In genomic region chr1:32351077-32351858, GRCh38 we compare ENCODE assay signal across 8 cellular contexts. TPM values are rescaled to one million over a fixed set of nuclear protein-coding genes. Genes with fewer than 3 reads are reported as not detected.
DNase-seq lines count a peak whose midpoint lies in the region; ATAC-seq and TF ChIP-seq lines count a peak whose summit lies in the region.

No MANE protein-coding gene starts in this region.

- peaks cover 2% of the 10 kb centered on the region for H3K9me3 Mint-ChIP-seq in activated naive CD8-positive, alpha-beta T cell treated with anti-CD3 and anti-CD28 coated beads, Interleukin-2, amount 10 ng/mL, durations not matched to agents 7 days and 5 days

- peak overlapping the region; percentile 72 for H2BK120ac ChIP-seq in trophoblast cell (ENCODE audit: insufficient read depth, low read length, poor library complexity)

- H3K18ac ChIP-seq in trophoblast cell (ENCODE audit: low read length): peak overlapping the region; percentile 82

- TF ChIP-seq POLR2A in tibial nerve (IDR thresholded peaks at IDR 0.05): peak; percentile 89 to 96

- peak overlapping the region; percentile 38 for H3K14ac ChIP-seq in trophoblast cell (ENCODE audit: low read length)

- no CpG with 5 or more reads among the region's 75 CpGs for WGBS in trophoblast cell (ENCODE audit: extremely low coverage, insufficient coverage, insufficient read length)
- WGBS in tibial nerve, 2 donors: 3 to 5% methylated on average over 30 to 35 of the region's 75 CpGs

- peaks cover 14 to 22% of the 10 kb centered on the region in 2 experiments for H3K4me1 ChIP-seq in trophoblast cell (ENCODE audit: control insufficient read depth in 1 of 2, insufficient read depth in 2 of 2, low read length in 2 of 2)
- H3K4me1 ChIP-seq in tibial nerve: peaks cover 0 to 56% (median 26%) of the 10 kb centered on the region in 4 donors

- intact Hi-C loops in cardiac septum (cut with DNase I): no loop called here

- no peak overlapping the region for H2BK12ac ChIP-seq in trophoblast cell (ENCODE audit: low read length)

- POLR2A ChIA-PET in activated naive CD8-positive, alpha-beta T cell treated with anti-CD3 and anti-CD28 coated beads, Interleukin-2, amount 10 ng/mL, durations not matched to agents 7 days and 5 days (lab: Charles Lee): interaction anchor here (1.0 to 4.6 kb wide), 3 partner anchors 9 to 75 kb away, joined by 3 to 33 read pairs (median 5); partner anchors contain the start of gene MARCKSL1

- H3K27ac Mint-ChIP-seq in activated naive CD8-positive, alpha-beta T cell treated with anti-CD3 and anti-CD28 coated beads, Interleukin-2, amount 10 ng/mL, durations not matched to agents 7 days and 5 days: peak overlapping the region; percentile 83

- H3K27me3 ChIP-seq in trophoblast cell (ENCODE audit: insufficient read depth, low read length) (no peaks in the 10 kb centered on the region), tibial nerve (no peaks in the 10 kb centered on the region)

- H3K4me1 Mint-ChIP-seq in activated naive CD8-positive, alpha-beta T cell treated with anti-CD3 and anti-CD28 coated beads, Interleukin-2, amount 10 ng/mL, durations not matched to agents 7 days and 5 days: peaks cover 33% of the 10 kb centered on the region

- H2BK5ac ChIP-seq in trophoblast cell (ENCODE audit: low read depth, low read length, poor library complexity): peak overlapping the region; percentile 77

- peak overlapping the region; percentile 84 for H3K4me3 Mint-ChIP-seq in activated naive CD8-positive, alpha-beta T cell treated with anti-CD3 and anti-CD28 coated beads, Interleukin-2, amount 10 ng/mL, durations not matched to agents 7 days and 5 days

- H3K23ac ChIP-seq in trophoblast cell (ENCODE audit: low read length): no peak overlapping the region

- H3K4me3 ChIP-seq in GM12865 (ENCODE audit: low read depth, low read length): peak overlapping the region; percentile 52
- H3K4me3 ChIP-seq in trophoblast cell (ENCODE audit: low read depth, low read length): peak overlapping the region; percentile 78
- H3K4me3 ChIP-seq in tibial nerve: peak overlapping the region; percentile 51 to 96 (median 84)

- DNase-seq in GM12865 (ENCODE audit: low read depth) (peak; percentile 97), NCI-H1105 (lab: John Stamatoyannopoulos, UW) (peak; percentile 97), SKM-1 treated with dmso at 0.1 percent for 144 hours (lab: John Stamatoyannopoulos, UW; ENCODE audit: unreplicated experiment) (peak; percentile 64), cardiac septum (ENCODE audit: low spot score) (peak; percentile 97), trophoblast cell (peak; percentile 87 to 92), tibial nerve (ENCODE audit: low spot score in 2 of 2) (peak; percentile 89 to 91)
- DNase-seq in activated naive CD8-positive, alpha-beta T cell treated with anti-CD3 and anti-CD28 coated beads, Interleukin-2, amount 10 ng/mL, durations not matched to agents 7 days and 5 days: peak; percentile 91

- peak overlapping the region; percentile 69 for H4K12ac ChIP-seq in trophoblast cell (ENCODE audit: low read depth, low read length)

- peak overlapping the region; percentile 71 for H3K27ac ChIP-seq in trophoblast cell (ENCODE audit: low read depth, low read length)
- H3K27ac ChIP-seq in tibial nerve: peak overlapping the region; percentile 94 to 99 (median 96)

- H3K36me3 Mint-ChIP-seq in activated naive CD8-positive, alpha-beta T cell treated with anti-CD3 and anti-CD28 coated beads, Interleukin-2, amount 10 ng/mL, durations not matched to agents 7 days and 5 days: peaks cover 5% of the 10 kb centered on the region

- peaks cover 9% of the 10 kb centered on the region for H3K79me1 ChIP-seq in trophoblast cell (ENCODE audit: low read length)

- peak overlapping the region; percentile 62 for H3K9ac ChIP-seq in trophoblast cell (ENCODE audit: low read length)

- H3K36me3 ChIP-seq in trophoblast cell (ENCODE audit: control insufficient read depth in 1 of 2, insufficient read depth in 2 of 2, low read length in 2 of 2): no peaks in the 10 kb centered on the region
- peaks cover 0 to 9% (median 0%) of the 10 kb centered on the region in 3 donors for H3K36me3 ChIP-seq in tibial nerve

- TF ChIP-seq CTCF in GM12865 (IDR thresholded peaks at IDR 0.05; ENCODE audit: insufficient read depth, low read depth, low read length, missing control alignments): peak; percentile 61
- peak; percentile 33 to 83 (median 73) for TF ChIP-seq CTCF in tibial nerve (IDR thresholded peaks at IDR 0.05)

- H3K4me2 ChIP-seq in trophoblast cell (ENCODE audit: low read length): peak overlapping the region; percentile 87

- peak overlapping the region; percentile 50 for H3K4ac ChIP-seq in trophoblast cell (ENCODE audit: low read depth, low read length)

- peaks cover 5% of the 10 kb centered on the region for H3K79me2 ChIP-seq in trophoblast cell (ENCODE audit: control insufficient read depth, insufficient read depth, low read length, poor library complexity)

- H4K8ac ChIP-seq in trophoblast cell (ENCODE audit: low read depth, low read length): peak overlapping the region; percentile 92

- peak overlapping the region; percentile 1 for H2AK5ac ChIP-seq in trophoblast cell (ENCODE audit: low read length)

- TF ChIP-seq EP300 in tibial nerve (IDR thresholded peaks at IDR 0.05): peak in 1 of 2 donors; percentile 95

- H4K91ac ChIP-seq in trophoblast cell (ENCODE audit: low read depth, low read length): peak overlapping the region; percentile 80

- peak overlapping the region; percentile 83 for H2AFZ ChIP-seq in trophoblast cell (ENCODE audit: insufficient read depth, low read length, poor library complexity)

- ATAC-seq in HG02610 (IDR thresholded peaks at IDR 0.05; ENCODE audit: unreplicated experiment): peak; percentile 89
- ATAC-seq in activated naive CD8-positive, alpha-beta T cell treated with anti-CD3 and anti-CD28 coated beads, Interleukin-2, amount 10 ng/mL, durations not matched to agents 7 days and 5 days (ENCODE audit: low read depth): peak; percentile 90

- H3K9me3 ChIP-seq in trophoblast cell (ENCODE audit: insufficient read depth, low read depth, low read length): peaks cover 2% of the 10 kb centered on the region
- no peaks in the 10 kb centered on the region for H3K9me3 ChIP-seq in tibial nerve

- peaks cover 6% of the 10 kb centered on the region for H3K27me3 Mint-ChIP-seq in activated naive CD8-positive, alpha-beta T cell treated with anti-CD3 and anti-CD28 coated beads, Interleukin-2, amount 10 ng/mL, durations not matched to agents 7 days and 5 days

RNA-seq across cellular contexts. Expression of gene FAM229A, which starts 11.0 kb away (rescaled TPM):
- 10 to 100 TPM; 17.4 to 17.6 TPM for total RNA-seq in activated naive CD8-positive, alpha-beta T cell treated with anti-CD3 and anti-CD28 coated beads, Interleukin-2, amount 10 ng/mL, durations not matched to agents 7 days and 5 days
- total RNA-seq in cardiac septum: 3.2 TPM
- 5.0 and 5.5 TPM in 2 replicates for polyA plus RNA-seq in trophoblast cell (2013)
- total RNA-seq in tibial nerve: 10 to 100 TPM in 3 of 4 donors, 1 to 10 TPM in 1; 9.4 to 23.5 (median 16.3) TPM

RNA-seq across cellular contexts. Expression of gene TSSK3, which starts 11.1 kb away (rescaled TPM):
- total RNA-seq in activated naive CD8-positive, alpha-beta T cell treated with anti-CD3 and anti-CD28 coated beads, Interleukin-2, amount 10 ng/mL, durations not matched to agents 7 days and 5 days: 1 to 10 TPM in 1 of 2 experiments, under 1 TPM in 1; 0.51 to 1.6 TPM
- total RNA-seq in cardiac septum (2.6 TPM), tibial nerve (1 to 10 TPM in 3 of 4 donors, under 1 TPM in 1; 0.44 to 1.5 (median 1.2) TPM)
- 0.61 and 0.67 TPM in 2 replicates for polyA plus RNA-seq in trophoblast cell (2013)

RNA-seq across cellular contexts. Expression of gene MARCKSL1, which starts 15.2 kb away (rescaled TPM):
- 10 to 100 TPM; 21.7 to 22.0 TPM for total RNA-seq in activated naive CD8-positive, alpha-beta T cell treated with anti-CD3 and anti-CD28 coated beads, Interleukin-2, amount 10 ng/mL, durations not matched to agents 7 days and 5 days
- 12.0 TPM for total RNA-seq in cardiac septum
- polyA plus RNA-seq in trophoblast cell (2013): 437 and 455 TPM in 2 replicates
- total RNA-seq in tibial nerve: 10 to 100 TPM; 42.4 to 61.2 (median 45.0) TPM

RNA-seq across cellular contexts. Expression of gene BSDC1, which starts 43.0 kb away (rescaled TPM):
- 10 to 100 TPM; 58.0 to 63.2 TPM for total RNA-seq in activated naive CD8-positive, alpha-beta T cell treated with anti-CD3 and anti-CD28 coated beads, Interleukin-2, amount 10 ng/mL, durations not matched to agents 7 days and 5 days
- total RNA-seq in cardiac septum (41.3 TPM), tibial nerve (10 to 100 TPM; 60.6 to 88.7 (median 83.8) TPM)
- 41.3 and 43.8 TPM in 2 replicates for polyA plus RNA-seq in trophoblast cell (2013)

RNA-seq across cellular contexts. Expression of gene HDAC1, which starts 59.4 kb away (rescaled TPM):
- 100 to 1,000 TPM; 195 to 197 TPM for total RNA-seq in activated naive CD8-positive, alpha-beta T cell treated with anti-CD3 and anti-CD28 coated beads, Interleukin-2, amount 10 ng/mL, durations not matched to agents 7 days and 5 days
- total RNA-seq in cardiac septum (29.9 TPM), tibial nerve (10 to 100 TPM; 40.4 to 51.6 (median 47.1) TPM)
- 58.2 and 60.3 TPM in 2 replicates for polyA plus RNA-seq in trophoblast cell (2013)

Comparison
In these comparisons a context has a peak if more than half of its experiments do, and no peak if none do; other contexts are left out.
1. Peak in every context shown above with its lines: DNase-seq, ATAC-seq, H3K4me3 ChIP-seq and H3K27ac ChIP-seq.